Comparison of ENCODE assay signal across 8 cellular contexts in genomic region chr11:102317768-102318103, GRCh38. TPM values are rescaled to one million over a fixed set of nuclear protein-coding genes. Genes with fewer than 3 reads are reported as not detected.
DNase-seq lines count a peak whose midpoint lies in the region; ATAC-seq lines count a peak whose summit lies in the region.

No MANE protein-coding gene starts in this region.

- H3K27ac Mint-ChIP-seq in central memory CD8-positive, alpha-beta T cell (ENCODE audit: low read depth): peak overlapping the region; percentile 98

- H3K4me1 Mint-ChIP-seq in central memory CD8-positive, alpha-beta T cell: peaks cover 60% of the 10 kb centered on the region

- H3K79me2 ChIP-seq in ACC112 (ENCODE audit: control insufficient read depth, insufficient read depth, low read length, unreplicated experiment): peaks cover 29% of the 10 kb centered on the region

- DNase-seq in central memory CD8-positive, alpha-beta T cell (ENCODE audit: low spot score in 2 of 2): no peak
- DNase-seq in GDM1 (lab: John Stamatoyannopoulos, UW) (no peak), activated gamma-delta T cell treated with Interleukin-2 at 50 U/mL for 16 hours (no peak), NCI-H2196 (lab: John Stamatoyannopoulos, UW; ENCODE audit: unreplicated experiment) (no peak)
- no peak for DNase-seq in effector CD8-positive, alpha-beta T cell (lab: John Stamatoyannopoulos, UW)

- H3K9me3 ChIP-seq in HUES48 (ENCODE audit: control insufficient read depth, insufficient read depth, low read length): no peaks in the 10 kb centered on the region
- no peaks in the 10 kb centered on the region for H3K9me3 ChIP-seq in mononuclear cell (ENCODE audit: low read depth, low read length)

- peaks cover 39% of the 10 kb centered on the region for H3K36me3 Mint-ChIP-seq in central memory CD8-positive, alpha-beta T cell (ENCODE audit: insufficient read depth)

- peak overlapping the region; percentile 97 for H3K4me3 Mint-ChIP-seq in central memory CD8-positive, alpha-beta T cell

- H3K9me3 Mint-ChIP-seq in central memory CD8-positive, alpha-beta T cell: no peaks in the 10 kb centered on the region

- no peaks in the 10 kb centered on the region for H3K27me3 ChIP-seq in ACC112 (ENCODE audit: insufficient read depth, low read length)
- peaks cover 5% of the 10 kb centered on the region; the same call in 1 of the 2 replicates for H3K27me3 ChIP-seq in HUES48 (ENCODE audit: control insufficient read depth, insufficient read depth, low read length)
- H3K27me3 ChIP-seq in mononuclear cell (ENCODE audit: insufficient read depth, low read length): no peaks in the 10 kb centered on the region

- H2AFZ ChIP-seq in ACC112 (ENCODE audit: low read length, unreplicated experiment): peak overlapping the region; percentile 57

- ATAC-seq in central memory CD8-positive, alpha-beta T cell (replicated peaks; ENCODE audit: extremely low read depth, poor library complexity, severe bottlenecking): peak; percentile 1

- H3K27ac ChIP-seq in ACC112 (ENCODE audit: low read depth, low read length) (peak overlapping the region; percentile 88; the same call in 1 of the 2 replicates), HUES48 (ENCODE audit: low read depth, low read length) (no peak overlapping the region)

- no peaks in the 10 kb centered on the region for H3K36me3 ChIP-seq in ACC112 (ENCODE audit: insufficient read depth, low read length)
- no peaks in the 10 kb centered on the region for H3K36me3 ChIP-seq in HUES48 (ENCODE audit: control insufficient read depth, insufficient read depth, low read length)

- H3K27me3 Mint-ChIP-seq in central memory CD8-positive, alpha-beta T cell: no peaks in the 10 kb centered on the region

- H3K9ac ChIP-seq in HUES48 (ENCODE audit: low read depth, low read length): no peak overlapping the region

- H3K4me3 ChIP-seq in ACC112 (ENCODE audit: low read depth, low read length) (peak overlapping the region; percentile 87), HUES48 (ENCODE audit: low read depth, low read length) (peak overlapping the region; percentile 79), mononuclear cell (ENCODE audit: low read length) (peak overlapping the region; percentile 93)

- H3K4me1 ChIP-seq in ACC112 (ENCODE audit: control insufficient read depth, insufficient read depth, low read length, unreplicated experiment): peaks cover 65% of the 10 kb centered on the region
- 0 out of 2 replicates have a peak, but pooled peaks cover 3% of the 10 kb centered on the region for H3K4me1 ChIP-seq in HUES48 (ENCODE audit: control insufficient read depth, insufficient read depth, low read length)
- peaks cover 75% of the 10 kb centered on the region for H3K4me1 ChIP-seq in mononuclear cell (ENCODE audit: insufficient read depth, low read length)

RNA-seq across cellular contexts. Expression of gene BIRC3, which starts 0.5 kb away (rescaled TPM):
- total RNA-seq in mononuclear cell: 228 TPM

RNA-seq across cellular contexts. Expression of gene BIRC2, which starts 29.3 kb away (rescaled TPM):
- total RNA-seq in mononuclear cell: 218 TPM
